In genomic region chr7:107810626-107811025, GRCh38 we compare ENCODE assay signal across 29 cellular contexts. TPM values are rescaled to one million over a fixed set of nuclear protein-coding genes. Genes with fewer than 3 reads are reported as not detected.
"Had no signal": no experiment of that assay in that cellular context is flagged by ENCODE, and none has a peak within 500 bp of the region (broad histone marks: within the 10 kb centered on the region; RNA-seq: fewer than 3 reads in every experiment).

No MANE protein-coding gene starts in this region.

- H3K4me1 Mint-ChIP-seq: immature natural killer cell, naive B cell had no signal

- DNase-seq: activated CD4-positive, alpha-beta T cell treated with anti-CD3 and anti-CD28 coated beads, Interleukin-2, amount 10 ng/mL, durations not matched to agents 7 days and 5 days; activated naive CD8-positive, alpha-beta T cell treated with anti-CD3 and anti-CD28 coated beads, Interleukin-2, amount 10 ng/mL, durations not matched to agents 7 days and 5 days; amygdala; effector memory CD8-positive, alpha-beta T cell; foreskin keratinocyte; glutamatergic neuron; hypothalamus; immature natural killer cell; kidney glomerular epithelial cell; left ventricle myocardium inferior; mammary epithelial cell; naive B cell; stimulated activated CD4-positive, alpha-beta T cell treated with anti-CD3 and anti-CD28 coated beads, Interleukin-4, amount 100 ng/mL, for 1 hour; stimulated activated naive B cell treated with anti-CD40 and anti-IgM and Interleukin-4, amounts not matched to agents 10 μg/mL and 1 μg/mL and 100 μg/mL, for 72 hours; SW 1271; T-helper 2 cell; upper lobe of left lung had no signal

- ATAC-seq: effector memory CD8-positive, alpha-beta T cell; foreskin keratinocyte; stimulated activated naive B cell treated with anti-CD40 and anti-IgM and Interleukin-4, amounts not matched to agents 10 μg/mL and 1 μg/mL and 100 μg/mL, for 72 hours had no signal

- H3K4me1 ChIP-seq: foreskin keratinocyte, left ventricle myocardium inferior, right atrium auricular region, upper lobe of left lung had no signal

- H3K27me3 Mint-ChIP-seq: activated CD4-positive, alpha-beta T cell treated with anti-CD3 and anti-CD28 coated beads, Interleukin-2, amount 10 ng/mL, durations not matched to agents 7 days and 5 days; activated naive CD8-positive, alpha-beta T cell treated with anti-CD3 and anti-CD28 coated beads, Interleukin-2, amount 10 ng/mL, durations not matched to agents 7 days and 5 days; effector memory CD8-positive, alpha-beta T cell had no signal

- H3K27ac ChIP-seq: cardiac muscle cell, epithelial cell of prostate, foreskin keratinocyte, left ventricle myocardium inferior, right atrium auricular region, skin epidermis, thoracic aorta, upper lobe of left lung had no signal

- H3K27ac Mint-ChIP-seq: activated naive CD8-positive, alpha-beta T cell treated with anti-CD3 and anti-CD28 coated beads, Interleukin-2, amount 10 ng/mL, durations not matched to agents 7 days and 5 days; activated T-helper 1 cell treated with anti-CD3 and anti-CD28 coated beads, Interleukin-12 subunit alpha, Interleukin-12 subunit beta, Interleukin-2, Interleukin-4 antibody, amounts not matched to agents 30 ng/mL and 10 ng/mL and 1 ng/mL, durations not matched to agents 14 hours and 24 hours and 36 hours; effector memory CD8-positive, alpha-beta T cell; immature natural killer cell; naive B cell; stimulated activated naive B cell treated with anti-CD40 and anti-IgM and Interleukin-4, amounts not matched to agents 10 μg/mL and 1 μg/mL and 100 μg/mL, for 72 hours had no signal

- H3K36me3 ChIP-seq: cardiac muscle cell, left ventricle myocardium inferior, prostate gland, right atrium auricular region, thoracic aorta, upper lobe of left lung had no signal

- H3K27me3 ChIP-seq: cardiac muscle cell, foreskin keratinocyte, right atrium auricular region, upper lobe of left lung had no signal

- H3K9me3 ChIP-seq: left ventricle myocardium inferior, prostate gland, right atrium auricular region, thoracic aorta, upper lobe of left lung had no signal

- H3K4me3 ChIP-seq: cardiac muscle cell, left ventricle myocardium inferior, prostate gland, right atrium auricular region, skin epidermis, thoracic aorta, upper lobe of left lung had no signal

- H3K4me3 Mint-ChIP-seq: activated CD4-positive, alpha-beta T cell treated with anti-CD3 and anti-CD28 coated beads, Interleukin-2, amount 10 ng/mL, durations not matched to agents 7 days and 5 days; activated naive CD8-positive, alpha-beta T cell treated with anti-CD3 and anti-CD28 coated beads, Interleukin-2, amount 10 ng/mL, durations not matched to agents 7 days and 5 days; activated T-helper 1 cell treated with anti-CD3 and anti-CD28 coated beads, Interleukin-12 subunit alpha, Interleukin-12 subunit beta, Interleukin-2, Interleukin-4 antibody, amounts not matched to agents 30 ng/mL and 10 ng/mL and 1 ng/mL, durations not matched to agents 14 hours and 24 hours and 36 hours; effector memory CD8-positive, alpha-beta T cell; immature natural killer cell; naive B cell; stimulated activated naive B cell treated with anti-CD40 and anti-IgM and Interleukin-4, amounts not matched to agents 10 μg/mL and 1 μg/mL and 100 μg/mL, for 72 hours had no signal

- H3K9me3 Mint-ChIP-seq: activated naive CD8-positive, alpha-beta T cell treated with anti-CD3 and anti-CD28 coated beads, Interleukin-2, amount 10 ng/mL, durations not matched to agents 7 days and 5 days; effector memory CD8-positive, alpha-beta T cell; immature natural killer cell; naive B cell; stimulated activated naive B cell treated with anti-CD40 and anti-IgM and Interleukin-4, amounts not matched to agents 10 μg/mL and 1 μg/mL and 100 μg/mL, for 72 hours had no signal

- H3K36me3 Mint-ChIP-seq: activated naive CD8-positive, alpha-beta T cell treated with anti-CD3 and anti-CD28 coated beads, Interleukin-2, amount 10 ng/mL, durations not matched to agents 7 days and 5 days; immature natural killer cell; naive B cell; stimulated activated naive B cell treated with anti-CD40 and anti-IgM and Interleukin-4, amounts not matched to agents 10 μg/mL and 1 μg/mL and 100 μg/mL, for 72 hours had no signal

RNA-seq across cellular contexts. Expression of gene SLC26A3, which starts 7.6 kb away (rescaled TPM):
- total RNA-seq: activated CD4-positive, alpha-beta T cell treated with anti-CD3 and anti-CD28 coated beads, Interleukin-2, amount 10 ng/mL, durations not matched to agents 7 days and 5 days; activated naive CD8-positive, alpha-beta T cell treated with anti-CD3 and anti-CD28 coated beads, Interleukin-2, amount 10 ng/mL, durations not matched to agents 7 days and 5 days; activated T-helper 1 cell treated with anti-CD3 and anti-CD28 coated beads, Interleukin-12 subunit alpha, Interleukin-12 subunit beta, Interleukin-2, Interleukin-4 antibody, amounts not matched to agents 30 ng/mL and 10 ng/mL and 1 ng/mL, durations not matched to agents 14 hours and 24 hours and 36 hours; cardiac muscle cell; chondrocyte; dermis microvascular lymphatic vessel endothelial cell; fibroblast of lung; foreskin keratinocyte; mammary epithelial cell; mononuclear cell; osteocyte; right atrium auricular region; thoracic aorta had no signal
- polyA plus RNA-seq: fibroblast of lung, foreskin keratinocyte, immature natural killer cell, mammary epithelial cell had no signal
